15 cellular contexts compared by ENCODE assay signal in genomic region chr1:193700710-193701355, GRCh38.
DNase-seq lines count a peak whose midpoint lies in the region; ATAC-seq and TF ChIP-seq lines count a peak whose summit lies in the region.
"Had no signal": no experiment of that assay in that cellular context is flagged by ENCODE, and none has a peak within 500 bp of the region (broad histone marks: within the 10 kb centered on the region; RNA-seq: fewer than 3 reads in every experiment).

No MANE protein-coding gene starts in this region.

- H3K27me3 ChIP-seq in right atrium auricular region (no peaks in the 10 kb centered on the region), SK-N-SH (ENCODE audit: insufficient read depth) (no peaks in the 10 kb centered on the region), fibroblast of lung (ENCODE audit: control insufficient read depth, insufficient read depth, low read length) (no peaks in the 10 kb centered on the region), esophagus squamous epithelium (no peaks in the 10 kb centered on the region)
- H3K27me3 ChIP-seq: BE2C had no signal

- no peak for TF ChIP-seq RAD21 in SK-N-SH (IDR thresholded peaks at IDR 0.05; ENCODE audit: low read length)

- no peak for TF ChIP-seq POLR2A in esophagus squamous epithelium (IDR thresholded peaks at IDR 0.05)

- H4K20me1 ChIP-seq in SK-N-SH (ENCODE audit: insufficient read depth), result no peaks in the 10 kb centered on the region
- no peaks in the 10 kb centered on the region for H4K20me1 ChIP-seq in fibroblast of lung (ENCODE audit: control insufficient read depth, extremely low read depth, insufficient read depth, low read length)

- CTCF ChIA-PET in SK-N-SH (lab: Yijun Ruan, JAX), result no interaction called here

- POLR2A ChIA-PET in SK-N-SH (lab: Yijun Ruan, JAX), result no interaction called here

- ATAC-seq in left cardiac atrium (peak; percentile 38 to 85), HG02642 (IDR thresholded peaks at IDR 0.05; ENCODE audit: poor library complexity, unreplicated experiment) (no peak)
- ATAC-seq: Panc1 had no signal

- TF ChIP-seq CTCF in right atrium auricular region (IDR thresholded peaks at IDR 0.05) (no peak), SK-N-SH (IDR thresholded peaks at IDR 0.05) (no peak), fibroblast of lung (conservative IDR thresholded peaks at IDR 0.05 in 1 of 2, IDR thresholded peaks at IDR 0.05 in 1 of 2; ENCODE audit: low read depth in 1 of 2, low read length in 2 of 2) (no peak), esophagus squamous epithelium (IDR thresholded peaks at IDR 0.05) (no peak)

- no peak for DNase-seq in left cardiac atrium
- no peak for DNase-seq in right atrium auricular region (ENCODE audit: low spot score)
- DNase-seq in SK-N-SH, result no peak
- DNase-seq in fibroblast of lung (ENCODE audit: low read depth in 2 of 2), result peak; percentile 26 to 85
- no peak for DNase-seq in stimulated activated naive CD4-positive, alpha-beta T cell treated with Interleukin-2 at 50 U/mL for 16 hours (lab: John Stamatoyannopoulos, UW)
- DNase-seq in head of caudate nucleus, result no peak
- no peak for DNase-seq in esophagus squamous epithelium (lab: John Stamatoyannopoulos, UW)
- DNase-seq: activated naive CD8-positive, alpha-beta T cell treated with anti-CD3 and anti-CD28 coated beads, Interleukin-2, amount 10 ng/mL, durations not matched to agents 7 days and 5 days; BE2C; NCI-H1930; posterior cingulate gyrus; trophoblast cell had no signal

- no peaks in the 10 kb centered on the region for H3K36me3 ChIP-seq in right atrium auricular region
- H3K36me3 ChIP-seq in SK-N-SH (replicated peaks in 1 of 2; ENCODE audit: control insufficient read depth in 1 of 2, insufficient read depth in 2 of 2, low read length in 1 of 2), result no peaks in the 10 kb centered on the region
- H3K36me3 ChIP-seq in fibroblast of lung (ENCODE audit: control insufficient read depth, insufficient read depth, low read length), result no peaks in the 10 kb centered on the region
- H3K36me3 ChIP-seq in esophagus squamous epithelium, result no peaks in the 10 kb centered on the region
- H3K36me3 ChIP-seq: BE2C had no signal

- 2% methylated on average over 3 of the region's 3 CpGs for WGBS in SK-N-SH (ENCODE audit: low lambda C conversion rate)
- 70 to 78% methylated on average over 3 of the region's 3 CpGs for WGBS in esophagus squamous epithelium, 2 donors

- H3K4me3 ChIP-seq in right atrium auricular region, result no peak overlapping the region
- H3K4me3 ChIP-seq in SK-N-SH (ENCODE audit: low read depth in 2 of 2, low read length in 1 of 2), result no peak overlapping the region
- H3K4me3 ChIP-seq in fibroblast of lung (replicated peaks in 1 of 4; ENCODE audit: control extremely low read depth in 1 of 4, insufficient read depth in 1 of 4, low read depth in 3 of 4, low read length in 4 of 4), result no peak overlapping the region
- no peak overlapping the region for H3K4me3 ChIP-seq in esophagus squamous epithelium

- H3K9me3 ChIP-seq in right atrium auricular region, result no peaks in the 10 kb centered on the region
- H3K9me3 ChIP-seq in SK-N-SH, result no peaks in the 10 kb centered on the region
- H3K9me3 ChIP-seq in fibroblast of lung (ENCODE audit: control insufficient read depth, insufficient read depth, low read depth, low read length), result no peaks in the 10 kb centered on the region
- H3K9me3 ChIP-seq in esophagus squamous epithelium, result no peaks in the 10 kb centered on the region
- H3K9me3 ChIP-seq: BE2C had no signal

- H3K27ac ChIP-seq in right atrium auricular region (no peak overlapping the region), SK-N-SH (ENCODE audit: low read depth in 2 of 2, low read length in 1 of 2) (peak overlapping the region; percentile 48 to 85; a peak in 3 of 4 replicates), fibroblast of lung (ENCODE audit: insufficient read depth, low read length) (no peak overlapping the region), esophagus squamous epithelium (no peak overlapping the region)
- H3K27ac ChIP-seq: epithelial cell of prostate had no signal

- no peaks in the 10 kb centered on the region for H3K9me2 ChIP-seq in SK-N-SH

- peak; percentile 42 to 93; a peak in 3 of 4 replicates for TF ChIP-seq EP300 in SK-N-SH (IDR thresholded peaks at IDR 0.05; ENCODE audit: borderline replicate concordance in 1 of 2, low read depth in 1 of 2, low read length in 1 of 2)

- intact Hi-C loops in left cardiac atrium (cut with DNase I), result no loop called here
- intact Hi-C loops in head of caudate nucleus (cut with DNase I), result no loop called here
- intact Hi-C loops in esophagus squamous epithelium (cut with DNase I), result no loop called here

- H3K4me2 ChIP-seq in SK-N-SH (peak overlapping the region; percentile 48; the same call in 1 of the 2 replicates), fibroblast of lung (ENCODE audit: extremely low read depth, insufficient read depth, low read length) (no peak overlapping the region)

- H3K79me2 ChIP-seq in SK-N-SH (ENCODE audit: insufficient read depth) (no peaks in the 10 kb centered on the region), fibroblast of lung (ENCODE audit: control insufficient read depth, insufficient read depth, low read length) (no peaks in the 10 kb centered on the region)

- peaks cover 7% of the 10 kb centered on the region for H3F3A ChIP-seq in SK-N-SH (replicated peaks; ENCODE audit: insufficient read depth)

- H3K4me1 ChIP-seq in right atrium auricular region (no peaks in the 10 kb centered on the region), SK-N-SH (ENCODE audit: control insufficient read depth in 1 of 2, insufficient read depth in 2 of 2, low read depth in 1 of 2, low read length in 1 of 2) (peaks cover 4% of the 10 kb centered on the region in 2 experiments; a peak in 2 of 4 replicates), fibroblast of lung (ENCODE audit: control insufficient read depth, extremely low read depth, insufficient read depth, low read length) (no peaks in the 10 kb centered on the region), esophagus squamous epithelium (no peaks in the 10 kb centered on the region)
- H3K4me1 ChIP-seq: BE2C had no signal

- H3K9ac ChIP-seq in SK-N-SH (no peak overlapping the region), fibroblast of lung (ENCODE audit: insufficient read depth, low read length) (no peak overlapping the region)

- no peak overlapping the region for H2AFZ ChIP-seq in SK-N-SH (ENCODE audit: low read depth)
- H2AFZ ChIP-seq in fibroblast of lung (ENCODE audit: low read length), result no peak overlapping the region

TF ChIP-seq in SK-N-SH, 30 proteins besides CTCF, POLR2A, EP300 and RAD21 (continues in another document):
- TF ChIP-seq YY1 (IDR thresholded peaks at IDR 0.05; ENCODE audit: low read depth), result 0 out of 2 replicates have a peak, but pooled peaks have one; percentile 14
- peak; percentile 99 for TF ChIP-seq JUND (IDR thresholded peaks at IDR 0.05)
- no peak for TF ChIP-seq TAF1 (IDR thresholded peaks at IDR 0.05; ENCODE audit: borderline replicate concordance, low read depth, low read length)
- TF ChIP-seq RCOR1 (IDR thresholded peaks at IDR 0.05; ENCODE audit: low read length), result no peak
- TF ChIP-seq NFIC (IDR thresholded peaks at IDR 0.05; ENCODE audit: borderline replicate concordance), result peak; percentile 64; the same call in 1 of the 2 replicates
- no peak for TF ChIP-seq CHD2 (IDR thresholded peaks at IDR 0.05; ENCODE audit: low read length, partially characterized antibody)
- 0 out of 2 replicates have a peak, but pooled peaks have one; percentile 30 for TF ChIP-seq ZBTB33 (IDR thresholded peaks at IDR 0.05; ENCODE audit: borderline replicate concordance, low read depth)
- TF ChIP-seq FOXJ3 (CRISPR knock-in tag; IDR thresholded peaks at IDR 0.05), result no peak
- no peak for TF ChIP-seq USF1 (IDR thresholded peaks at IDR 0.05; ENCODE audit: borderline replicate concordance, low read depth)
- TF ChIP-seq GATA2 (CRISPR knock-in tag; IDR thresholded peaks at IDR 0.05), result no peak
- TF ChIP-seq EZH2phosphoT487 (IDR thresholded peaks at IDR 0.05; ENCODE audit: borderline replicate concordance, low read depth), result no peak
- TF ChIP-seq GABPA (IDR thresholded peaks at IDR 0.05; ENCODE audit: low read depth), result 0 out of 2 replicates have a peak, but pooled peaks have one; percentile 12
- peak; percentile 91 for TF ChIP-seq PBX3 (IDR thresholded peaks at IDR 0.05)
- TF ChIP-seq ELF1 (IDR thresholded peaks at IDR 0.05), result no peak
- peak; percentile 99 for TF ChIP-seq FOSL2 (IDR thresholded peaks at IDR 0.05; ENCODE audit: borderline replicate concordance, low read depth)
- no peak for TF ChIP-seq MXI1 (IDR thresholded peaks at IDR 0.05; ENCODE audit: low read depth, low read length)

Comparison
In these comparisons a context has a peak if more than half of its experiments do, and no peak if none do; other contexts are left out.
1. DNase-seq: peak in fibroblast of lung (2 of 2); none in left cardiac atrium (single experiment), right atrium auricular region (single experiment), SK-N-SH (single experiment), stimulated activated naive CD4-positive, alpha-beta T cell treated with Interleukin-2 at 50 U/mL for 16 hours (single experiment), head of caudate nucleus (0 of 42) and esophagus squamous epithelium (single experiment).
2. H3K27ac ChIP-seq: peak in SK-N-SH (2 of 2); none in right atrium auricular region (0 of 2), fibroblast of lung (single experiment) and esophagus squamous epithelium (0 of 4).